18 cellular contexts compared by ENCODE assay signal in the genomic region with DNA sequence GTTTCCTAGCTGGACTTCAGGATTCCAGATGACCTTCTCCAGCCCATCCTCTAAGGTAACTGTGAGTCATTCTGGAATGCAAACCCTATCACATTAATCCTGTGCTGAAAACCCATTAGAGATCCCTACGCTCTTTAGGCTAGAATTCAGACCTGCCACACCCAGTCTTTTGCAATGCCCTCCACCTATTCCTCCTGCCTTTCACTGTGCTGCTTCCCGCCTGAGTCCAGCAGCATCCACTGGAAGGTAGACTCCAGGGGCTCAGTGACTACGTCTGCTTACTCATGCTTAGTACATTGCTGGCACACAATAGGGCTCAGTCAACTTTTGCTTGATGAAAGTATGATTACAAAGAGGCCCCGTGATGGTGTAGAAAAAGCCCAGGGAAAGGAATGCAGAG.
DNase-seq lines count a peak whose midpoint lies in the region; ATAC-seq and TF ChIP-seq lines count a peak whose summit lies in the region.
"Had no signal": no experiment of that assay in that cellular context is flagged by ENCODE, and none has a peak within 500 bp of the region (broad histone marks: within the 10 kb centered on the region; RNA-seq: fewer than 3 reads in every experiment).

No MANE protein-coding gene starts in this region.

- no peak for TF ChIP-seq CTCF in Panc1 (IDR thresholded peaks at IDR 0.05)
- TF ChIP-seq CTCF in omental fat pad (IDR thresholded peaks at IDR 0.05): no peak
- TF ChIP-seq CTCF in upper lobe of right lung (IDR thresholded peaks at IDR 0.05): no peak

- no TSS peak for BruUV-seq in Panc1 (replicated peaks; lab: Mats Ljungman, UMichigan)

- in situ Hi-C loops in Panc1 (cut with HindIII; ENCODE audit: low pct_unique_long_range_greater_than_20kb, low sequenced_read_pairs): no loop called here

- H3K9me3 ChIP-seq in Panc1 (ENCODE audit: control insufficient read depth, insufficient read depth, low read depth, low read length) (no peaks in the 10 kb centered on the region), upper lobe of right lung (no peaks in the 10 kb centered on the region)
- H3K9me3 ChIP-seq: SJSA1 had no signal

- intact Hi-C loops in Panc1 (cut with micrococcal nuclease; ENCODE audit: unreplicated experiment): no loop called here
- intact Hi-C loops in upper lobe of right lung (cut with DNase I): no loop called here

- CTCF ChIA-PET in Panc1 (lab: Charles Lee): no interaction called here

- peak overlapping the region; percentile 42; the same call in 1 of the 2 replicates for H3K27ac ChIP-seq in Panc1 (ENCODE audit: low read length)
- no peak overlapping the region for H3K27ac ChIP-seq in upper lobe of right lung
- H3K27ac ChIP-seq: SJSA1 had no signal

- no peaks in the 10 kb centered on the region for H3K36me3 ChIP-seq in Panc1 (ENCODE audit: control insufficient read depth, insufficient read depth, low read length)
- no peaks in the 10 kb centered on the region for H3K36me3 ChIP-seq in upper lobe of right lung
- H3K36me3 ChIP-seq: SJSA1 had no signal

- H3K4me1 ChIP-seq in Panc1 (ENCODE audit: control insufficient read depth, insufficient read depth, low read length) (peaks cover 12% of the 10 kb centered on the region), upper lobe of right lung (no peaks in the 10 kb centered on the region)
- H3K4me1 ChIP-seq: SJSA1 had no signal

- POLR2A ChIA-PET in Panc1 (lab: Charles Lee): no interaction called here

- DNase-seq in ELR (ENCODE audit: low read depth) (peak; percentile 1), Panc1 (ENCODE audit: low read depth, low spot score) (peak; percentile 78), omental fat pad (ENCODE audit: low spot score) (no peak), upper lobe of right lung (no peak), DMS 273 treated with DMSO at 0.1 percent for 48 hours (lab: John Stamatoyannopoulos, UW) (no peak), NCI-H1694 treated with DMSO at 0.1 percent for 48 hours (lab: John Stamatoyannopoulos, UW) (no peak), NCI-H524 (lab: John Stamatoyannopoulos, UW) (no peak)
- DNase-seq: activated CD8-positive, alpha-beta memory T cell treated with anti-CD3 and anti-CD28 coated beads for 24 hours; activated naive CD8-positive, alpha-beta T cell treated with anti-CD3 and anti-CD28 coated beads, Interleukin-2, amount 10 ng/mL, durations not matched to agents 7 days and 5 days; erythroblast; naive thymus-derived CD8-positive, alpha-beta T cell; NCI-H1930; NCI-H446; stimulated activated CD4-positive, alpha-beta T cell treated with anti-CD3 and anti-CD28 coated beads, Interleukin-4, amount 100 ng/mL, for 1 hour had no signal

- ATAC-seq in Panc1 (peak; percentile 94), esophagus mucosa (peak; percentile 85), omental fat pad (ENCODE audit: low FRiP score) (peak; percentile 49), upper lobe of right lung (no peak)
- ATAC-seq: activated CD4-positive, CD25-positive, alpha-beta regulatory T cell treated with anti-CD3 and anti-CD28 coated beads, Interleukin-2, amount 50 U/mL, for 24 hours; HepG2; naive thymus-derived CD8-positive, alpha-beta T cell had no signal

- H3K4me3 ChIP-seq in Panc1 (ENCODE audit: low read depth in 2 of 2, low read length in 2 of 2) (no peak overlapping the region), upper lobe of right lung (no peak overlapping the region)
- H3K4me3 ChIP-seq: SJSA1 had no signal

- H3K27me3 ChIP-seq in Panc1 (ENCODE audit: control insufficient read depth, insufficient read depth, low read length) (no peaks in the 10 kb centered on the region), upper lobe of right lung (no peaks in the 10 kb centered on the region)
- H3K27me3 ChIP-seq: SJSA1 had no signal

Comparison
In these comparisons a context has a peak if more than half of its experiments do, and no peak if none do; other contexts are left out.
1. DNase-seq: peak in ELR (single experiment) and Panc1 (single experiment); none in omental fat pad (single experiment), upper lobe of right lung (single experiment), DMS 273 treated with DMSO at 0.1 percent for 48 hours (single experiment), NCI-H1694 treated with DMSO at 0.1 percent for 48 hours (single experiment) and NCI-H524 (0 of 2).